Comparison of ENCODE assay signal across 11 cellular contexts in genomic region chr6:77468939-77469338, GRCh38. TPM values are rescaled to one million over a fixed set of nuclear protein-coding genes. Genes with fewer than 3 reads are reported as not detected.
"Had no signal": no experiment of that assay in that cellular context is flagged by ENCODE, and none has a peak within 500 bp of the region (broad histone marks: within the 10 kb centered on the region; RNA-seq: fewer than 3 reads in every experiment).

No MANE protein-coding gene starts in this region.

- DNase-seq: GM23248, GOT3, H7, IMR-90, KBM-7 had no signal

- H3K36me3 ChIP-seq: HAP-1 had no signal

- ATAC-seq: HCT116 had no signal

- H3K4me1 ChIP-seq: HAP-1 had no signal

- H2AFZ ChIP-seq: GM23248 had no signal

- H3K27ac ChIP-seq: GM23248, KMS-11 had no signal

- H3K4me2 ChIP-seq: KMS-11 had no signal

- H3K4me3 ChIP-seq: GM23248, HAP-1 had no signal

- H3K9me3 ChIP-seq: HAP-1 had no signal

- FAIRE-seq: HTR-8/SVneo had no signal

- H3K9ac ChIP-seq: GM23248, KMS-11 had no signal

RNA-seq across cellular contexts. Expression of gene HTR1B, which starts 5.6 kb away (rescaled TPM):
- total RNA-seq: GM23248, H4, HT-29 had no signal
- polyA plus RNA-seq: GM23248 had no signal
